Comparison of ENCODE assay signal across 22 cellular contexts in genomic region chr7:94445696-94446194, GRCh38. TPM values are rescaled to one million over a fixed set of nuclear protein-coding genes. Genes with fewer than 3 reads are reported as not detected.
DNase-seq lines count a peak whose midpoint lies in the region; ATAC-seq and TF ChIP-seq lines count a peak whose summit lies in the region.
"Had no signal": no experiment of that assay in that cellular context is flagged by ENCODE, and none has a peak within 500 bp of the region (broad histone marks: within the 10 kb centered on the region; RNA-seq: fewer than 3 reads in every experiment).

No MANE protein-coding gene starts in this region.

- no peak for ATAC-seq in GM23338
- ATAC-seq in HG03342 (IDR thresholded peaks at IDR 0.05; ENCODE audit: unreplicated experiment): no peak
- ATAC-seq in HG02623 (IDR thresholded peaks at IDR 0.05; ENCODE audit: unreplicated experiment): no peak
- ATAC-seq in GM21447 (IDR thresholded peaks at IDR 0.05; ENCODE audit: unreplicated experiment): no peak
- ATAC-seq: left cardiac atrium; stimulated activated naive B cell treated with anti-CD40 and anti-IgM and Interleukin-4, amounts not matched to agents 10 μg/mL and 1 μg/mL and 100 μg/mL, for 72 hours had no signal

- no peaks in the 10 kb centered on the region for H3K36me3 Mint-ChIP-seq in GM23338 (ENCODE audit: low read depth)
- H3K36me3 Mint-ChIP-seq in brain: no peaks in the 10 kb centered on the region
- H3K36me3 Mint-ChIP-seq in nephron progenitor cell (ENCODE audit: low read depth): peaks cover 4% of the 10 kb centered on the region
- H3K36me3 Mint-ChIP-seq: activated naive CD4-positive, alpha-beta T cell treated with anti-CD3 and anti-CD28 coated beads, Interleukin-2, amount 50 U/mL, for 24 hours; IgD-negative memory B cell; stimulated activated naive B cell treated with anti-CD40 and anti-IgM and Interleukin-4, amounts not matched to agents 10 μg/mL and 1 μg/mL and 100 μg/mL, for 72 hours had no signal

- H2AFZ ChIP-seq in GM23338: peak overlapping the region; percentile 69; the same call in 1 of the 2 replicates

- H3K9me2 ChIP-seq in GM23338 (ENCODE audit: insufficient read depth): no peaks in the 10 kb centered on the region

- TF ChIP-seq CTCF in GM23338 (conservative IDR thresholded peaks at IDR 0.05; ENCODE audit: low read depth in 2 of 2) (no peak), brain (conservative IDR thresholded peaks at IDR 0.05) (no peak), nephron progenitor cell (IDR thresholded peaks at IDR 0.05) (no peak)

- H4K20me1 ChIP-seq in GM23338 (replicated peaks; ENCODE audit: insufficient read depth): no peaks in the 10 kb centered on the region
- H4K20me1 ChIP-seq: BLaER1 treated with 17β-estradiol and CSF1 and Interleukin-3, amounts not matched to agents 10 nM and 100 nM had no signal

- no peaks in the 10 kb centered on the region for H3K27me3 ChIP-seq in GM23338 (ENCODE audit: insufficient read depth)
- H3K27me3 ChIP-seq: BLaER1 treated with 17β-estradiol and CSF1 and Interleukin-3, amounts not matched to agents 10 nM and 100 nM had no signal

- H3K36me3 ChIP-seq in GM23338 (ENCODE audit: insufficient read depth): no peaks in the 10 kb centered on the region
- H3K36me3 ChIP-seq: BLaER1 treated with 17β-estradiol and CSF1 and Interleukin-3, amounts not matched to agents 10 nM and 100 nM had no signal

- H3K9me3 Mint-ChIP-seq in GM23338 (no peaks in the 10 kb centered on the region), brain (peaks cover 0 to 15% (median 3%) of the 10 kb centered on the region in 5 experiments), nephron progenitor cell (peaks cover 19% of the 10 kb centered on the region)
- H3K9me3 Mint-ChIP-seq: activated naive CD4-positive, alpha-beta T cell treated with anti-CD3 and anti-CD28 coated beads, Interleukin-2, amount 50 U/mL, for 24 hours; central memory CD8-positive, alpha-beta T cell; H9; IgD-negative memory B cell; stimulated activated naive B cell treated with anti-CD40 and anti-IgM and Interleukin-4, amounts not matched to agents 10 μg/mL and 1 μg/mL and 100 μg/mL, for 72 hours; T-helper 2 cell treated with Interferon-gamma antibody and Interleukin-4, amounts not matched to agents 5 μg/mL and 100 μg/mL, for 36 hours had no signal

- H3K4me3 ChIP-seq in GM23338: no peak overlapping the region
- H3K4me3 ChIP-seq: BLaER1 treated with 17β-estradiol and CSF1 and Interleukin-3, amounts not matched to agents 10 nM and 100 nM had no signal

- H3K27me3 Mint-ChIP-seq in GM23338 (ENCODE audit: insufficient read depth, low read depth, poor library complexity): no peaks in the 10 kb centered on the region
- H3K27me3 Mint-ChIP-seq in brain: no peaks in the 10 kb centered on the region
- no peaks in the 10 kb centered on the region for H3K27me3 Mint-ChIP-seq in nephron progenitor cell (ENCODE audit: low read depth, poor library complexity)

- no peaks in the 10 kb centered on the region for H3K79me2 ChIP-seq in GM23338 (replicated peaks; ENCODE audit: insufficient read depth)

- no peaks in the 10 kb centered on the region for H3F3A ChIP-seq in GM23338 (replicated peaks; ENCODE audit: low read depth)

- no peak for DNase-seq in GM23338 (ENCODE audit: low spot score)
- DNase-seq in NCI-H1092 (lab: John Stamatoyannopoulos, UW): peak; percentile 28
- DNase-seq in nephron progenitor cell: no peak
- DNase-seq: activated CD4-positive, alpha-beta T cell treated with anti-CD3 and anti-CD28 coated beads, Interleukin-2, amount 50 U/mL, for 1 hour; aorta; dermis blood vessel endothelial cell; H9; left cardiac atrium; mesendoderm; NCI-H2081 treated with DMSO at 0.1 percent for 48 hours; stimulated activated CD4-positive, alpha-beta T cell treated with anti-CD3 and anti-CD28 coated beads, Interleukin-2, amount 100 ng/mL, for 48 hours; stimulated activated naive B cell treated with anti-CD40 and anti-IgM and Interleukin-4, amounts not matched to agents 10 μg/mL and 1 μg/mL and 100 μg/mL, for 72 hours had no signal

- no peak overlapping the region for H3K4me2 ChIP-seq in GM23338
- H3K4me2 ChIP-seq: BLaER1 treated with 17β-estradiol and CSF1 and Interleukin-3, amounts not matched to agents 10 nM and 100 nM had no signal

- no peak overlapping the region for H3K27ac ChIP-seq in GM23338 (ENCODE audit: low read depth)
- H3K27ac ChIP-seq: BLaER1 treated with 17β-estradiol and CSF1 and Interleukin-3, amounts not matched to agents 10 nM and 100 nM had no signal

- H3K27ac Mint-ChIP-seq in GM23338: no peak overlapping the region
- H3K27ac Mint-ChIP-seq in brain: peak overlapping the region in 3 of 5 experiments; percentile 23 to 42 (median 39)
- H3K27ac Mint-ChIP-seq in nephron progenitor cell: peak overlapping the region; percentile 93
- H3K27ac Mint-ChIP-seq: activated naive CD4-positive, alpha-beta T cell treated with anti-CD3 and anti-CD28 coated beads, Interleukin-2, amount 50 U/mL, for 24 hours; H9; IgD-negative memory B cell; stimulated activated naive B cell treated with anti-CD40 and anti-IgM and Interleukin-4, amounts not matched to agents 10 μg/mL and 1 μg/mL and 100 μg/mL, for 72 hours; T-helper 2 cell treated with Interferon-gamma antibody and Interleukin-4, amounts not matched to agents 5 μg/mL and 100 μg/mL, for 36 hours had no signal

- H3K4me1 Mint-ChIP-seq in GM23338: peaks cover 3% of the 10 kb centered on the region; the same call in 1 of the 3 replicates
- H3K4me1 Mint-ChIP-seq in brain: peaks cover 33% of the 10 kb centered on the region
- H3K4me1 Mint-ChIP-seq in nephron progenitor cell: peaks cover 64% of the 10 kb centered on the region
- H3K4me1 Mint-ChIP-seq: activated naive CD4-positive, alpha-beta T cell treated with anti-CD3 and anti-CD28 coated beads, Interleukin-2, amount 50 U/mL, for 24 hours; central memory CD8-positive, alpha-beta T cell; stimulated activated naive B cell treated with anti-CD40 and anti-IgM and Interleukin-4, amounts not matched to agents 10 μg/mL and 1 μg/mL and 100 μg/mL, for 72 hours had no signal

- no peaks in the 10 kb centered on the region for H3K4me1 ChIP-seq in GM23338 (ENCODE audit: insufficient read depth)
- H3K4me1 ChIP-seq: BLaER1 treated with 17β-estradiol and CSF1 and Interleukin-3, amounts not matched to agents 10 nM and 100 nM had no signal

- no peak overlapping the region for H3K4me3 Mint-ChIP-seq in GM23338
- peak overlapping the region in 1 of 5 experiments; percentile 19 for H3K4me3 Mint-ChIP-seq in brain
- H3K4me3 Mint-ChIP-seq in nephron progenitor cell: peak overlapping the region; percentile 44
- H3K4me3 Mint-ChIP-seq: activated naive CD4-positive, alpha-beta T cell treated with anti-CD3 and anti-CD28 coated beads, Interleukin-2, amount 50 U/mL, for 24 hours; central memory CD8-positive, alpha-beta T cell; H9; IgD-negative memory B cell; stimulated activated naive B cell treated with anti-CD40 and anti-IgM and Interleukin-4, amounts not matched to agents 10 μg/mL and 1 μg/mL and 100 μg/mL, for 72 hours; T-helper 2 cell treated with Interferon-gamma antibody and Interleukin-4, amounts not matched to agents 5 μg/mL and 100 μg/mL, for 36 hours had no signal

TF ChIP-seq in GM23338, 12 proteins besides CTCF, POLR2A, EP300 and RAD21 (continues in another document):
- TF ChIP-seq NANOG (IDR thresholded peaks at IDR 0.05; ENCODE audit: borderline replicate concordance) (no peak), STAT1 (IDR thresholded peaks at IDR 0.05; ENCODE audit: unreplicated experiment) (no peak), JUNB (IDR thresholded peaks at IDR 0.05; ENCODE audit: unreplicated experiment) (no peak), POLR2AphosphoS5 (IDR thresholded peaks at IDR 0.05; ENCODE audit: low read depth) (no peak), CREB1 (CRISPR knock-in tag; IDR thresholded peaks at IDR 0.05; ENCODE audit: low read depth) (no peak), EZH2 (IDR thresholded peaks at IDR 0.05; ENCODE audit: low read depth, unreplicated experiment) (no peak), EZH2phosphoT487 (IDR thresholded peaks at IDR 0.05; ENCODE audit: unreplicated experiment) (no peak), ZNF331 (CRISPR knock-in tag; IDR thresholded peaks at IDR 0.05; ENCODE audit: low read depth) (no peak), REST (IDR thresholded peaks at IDR 0.05; ENCODE audit: unreplicated experiment) (no peak)

RNA-seq across cellular contexts. Expression of gene COL1A2, which starts 51.0 kb away (rescaled TPM):
- total RNA-seq in GM23338 (2014; rRNA removed; shearing (Covaris generic)): 61.6 and 67.0 TPM in 2 replicates
- 32.0 and 34.6 TPM in 2 replicates for polyA plus RNA-seq in GM23338 (2016; fragmentation: Nextera tagmentation; extraction: Ambion mirVana)
- polyA plus RNA-seq in brain (ENCODE audit: insufficient read depth, low read depth, low replicate concordance): 36.7 TPM
- total RNA-seq: NCI-H460 had no signal
- polyA plus RNA-seq: IgD-negative memory B cell had no signal
